In the genomic region with DNA sequence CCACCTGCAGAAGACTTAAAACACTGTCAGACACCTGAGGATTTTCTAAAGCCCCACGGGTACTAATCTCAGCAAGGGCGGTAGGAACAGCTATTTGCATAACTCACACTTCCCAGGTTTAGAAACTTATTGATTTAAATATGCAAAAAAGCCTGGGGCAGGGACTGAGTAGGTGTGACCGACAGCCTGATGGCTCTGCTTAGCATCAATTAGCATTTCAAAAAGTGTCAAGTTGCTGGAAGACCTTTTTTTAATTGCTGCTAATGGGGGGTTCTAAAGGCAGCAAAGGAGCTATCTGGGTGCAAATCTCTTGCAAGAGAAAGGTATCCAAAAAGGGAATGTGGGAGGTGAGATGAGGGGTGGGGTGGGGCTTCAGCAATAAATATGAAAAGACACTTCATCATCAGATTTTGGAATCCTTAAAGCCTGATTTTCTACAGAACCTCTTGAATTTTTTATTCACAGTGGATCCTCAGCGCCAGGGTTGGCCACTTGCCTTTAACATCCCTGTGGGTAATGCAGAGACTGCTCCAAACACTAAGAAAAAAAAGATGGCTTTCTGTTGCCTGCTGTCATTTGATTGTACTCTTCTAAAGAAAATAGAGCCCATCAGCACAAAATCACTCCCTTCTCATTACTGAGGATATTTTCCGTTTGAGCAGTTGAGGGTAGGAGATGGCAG, we compare ENCODE assay signal across 15 cellular contexts.
DNase-seq lines count a peak whose midpoint lies in the region; ATAC-seq and TF ChIP-seq lines count a peak whose summit lies in the region.
"Had no signal": no experiment of that assay in that cellular context is flagged by ENCODE, and none has a peak within 500 bp of the region (broad histone marks: within the 10 kb centered on the region; RNA-seq: fewer than 3 reads in every experiment).

No MANE protein-coding gene starts in this region.

- TF ChIP-seq CTCF in 22Rv1 (IDR thresholded peaks at IDR 0.05): no peak
- TF ChIP-seq CTCF in glutamatergic neuron (IDR thresholded peaks at IDR 0.05; ENCODE audit: partially characterized antibody, unreplicated experiment): no peak
- no peak for TF ChIP-seq CTCF in psoas muscle (IDR thresholded peaks at IDR 0.05)

- intact Hi-C loops in psoas muscle (cut with DNase I): no loop called here

- 3% methylated on average over 5 of the region's 5 CpGs for WGBS in HUES64
- WGBS in psoas muscle, 3 donors: 22 to 24% (median 22%) methylated on average over 5 of the region's 5 CpGs

- peak overlapping the region; percentile 48; the same call in 1 of the 2 replicates for H3K9ac ChIP-seq in HUES64 (ENCODE audit: low read depth, low read length)

- H3K27me3 ChIP-seq in HUES64 (ENCODE audit: insufficient read depth, low read length) (no peaks in the 10 kb centered on the region), psoas muscle (ENCODE audit: insufficient read depth in 3 of 3, low read length in 2 of 3) (peaks cover 0 to 2% (median 0%) of the 10 kb centered on the region in 3 donors)

- no peaks in the 10 kb centered on the region for H3K36me3 ChIP-seq in HUES64 (ENCODE audit: insufficient read depth, low read length)
- no peaks in the 10 kb centered on the region for H3K36me3 ChIP-seq in psoas muscle (ENCODE audit: insufficient read depth in 1 of 2, low read depth in 1 of 2)

- H3K27ac ChIP-seq in 22Rv1 (peak overlapping the region; percentile 52), HUES64 (ENCODE audit: low read depth, low read length) (peak overlapping the region; percentile 96), psoas muscle (no peak overlapping the region)
- H3K27ac ChIP-seq: C4-2B, RWPE1 had no signal

- H3K9me3 Mint-ChIP-seq in glutamatergic neuron (ENCODE audit: unreplicated experiment): peaks cover 3% of the 10 kb centered on the region

- H3K36me3 Mint-ChIP-seq in glutamatergic neuron (ENCODE audit: unreplicated experiment): peaks cover 9% of the 10 kb centered on the region

- no peaks in the 10 kb centered on the region for H3K9me3 ChIP-seq in HUES64 (ENCODE audit: insufficient read depth, low read depth, low read length)
- no peaks in the 10 kb centered on the region for H3K9me3 ChIP-seq in psoas muscle

- ATAC-seq in HG03108 (IDR thresholded peaks at IDR 0.05; ENCODE audit: unreplicated experiment): no peak
- no peak for ATAC-seq in psoas muscle

- no peak overlapping the region for H3K4me3 Mint-ChIP-seq in glutamatergic neuron (ENCODE audit: unreplicated experiment)

- peaks cover 11% of the 10 kb centered on the region for H3K4me1 Mint-ChIP-seq in glutamatergic neuron (ENCODE audit: low read depth, unreplicated experiment)

- H3K4me1 ChIP-seq in HUES64 (ENCODE audit: insufficient read depth, low read length): peaks cover 46% of the 10 kb centered on the region
- H3K4me1 ChIP-seq in psoas muscle: no peaks in the 10 kb centered on the region

- H3K4me3 ChIP-seq in HUES64 (ENCODE audit: low read length) (no peak overlapping the region), psoas muscle (no peak overlapping the region)

- peak overlapping the region; percentile 14 for H3K27ac Mint-ChIP-seq in glutamatergic neuron (ENCODE audit: unreplicated experiment)

- no peak for DNase-seq in glutamatergic neuron
- DNase-seq in iPS-NIHi7 (ENCODE audit: extremely low spot score): peak; percentile 59
- no peak for DNase-seq in SHP77 (lab: John Stamatoyannopoulos, UW)
- DNase-seq in activated CD8-positive, alpha-beta memory T cell treated with anti-CD3 and anti-CD28 coated beads, Interleukin-2, amount 50 U/mL, for 48 hours: no peak
- DNase-seq in psoas muscle: no peak
- DNase-seq: Kasumi-1; NCI-H1417; NCI-H2081 treated with DMSO at 0.1 percent for 48 hours; NCI-H226; NK-92 treated with Interleukin-12 subunit alpha and Interleukin-12 subunit beta, amount 100 ng/mL, for 24 hours had no signal

- no peaks in the 10 kb centered on the region for H3K27me3 Mint-ChIP-seq in glutamatergic neuron (ENCODE audit: unreplicated experiment)
